Comparison of ENCODE assay signal across 37 cellular contexts in the genomic region with DNA sequence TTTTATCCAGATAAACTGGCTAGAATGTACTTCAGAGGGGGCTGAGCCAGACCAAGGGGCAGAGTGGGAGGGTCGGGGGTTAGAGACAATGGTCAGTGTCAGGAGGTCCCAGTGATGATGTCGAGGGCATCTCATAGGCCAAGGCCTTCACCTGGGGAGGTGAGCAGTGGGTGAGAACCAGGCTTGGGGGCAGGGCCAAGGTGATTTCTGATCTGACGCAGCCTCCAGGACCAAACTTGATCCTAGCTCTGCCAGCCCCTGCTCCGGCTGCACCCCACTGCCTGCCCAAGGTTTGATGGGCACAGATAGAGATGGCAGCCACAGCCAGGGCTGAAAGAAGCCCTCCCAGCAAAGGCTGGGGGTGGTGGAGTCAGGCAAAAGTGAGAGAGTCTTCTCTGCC.
"Had no signal": no experiment of that assay in that cellular context is flagged by ENCODE, and none has a peak within 500 bp of the region (broad histone marks: within the 10 kb centered on the region; RNA-seq: fewer than 3 reads in every experiment).

No MANE protein-coding gene starts in this region.

- H3K9me3 ChIP-seq: adrenal gland, body of pancreas, breast epithelium had no signal

- H3K9me3 Mint-ChIP-seq: activated B cell treated with CpG ODN at 0.5 μM for 24 hours; activated CD4-positive, alpha-beta memory T cell treated with anti-CD3 and anti-CD28 coated beads for 36 hours; activated CD4-positive, alpha-beta T cell treated with anti-CD3 and anti-CD28 coated beads, Interleukin-2, amount 10 ng/mL, durations not matched to agents 24 days and 14 days; activated CD8-positive, alpha-beta T cell treated with anti-CD3 and anti-CD28 coated beads for 36 hours; activated naive CD4-positive, alpha-beta T cell treated with anti-CD3 and anti-CD28 coated beads for 36 hours; activated naive CD4-positive, alpha-beta T cell treated with anti-CD3 and anti-CD28 coated beads, Interleukin-2, amount 50 U/mL, for 72 hours; activated naive CD8-positive, alpha-beta T cell treated with anti-CD3 and anti-CD28 coated beads, Interleukin-2, amount 10 ng/mL, durations not matched to agents 7 days and 5 days; activated T-cell treated with anti-CD3 and anti-CD28 coated beads, Interleukin-2, amount 50 U/mL, for 4 hours; activated T-cell treated with anti-CD3 and anti-CD28 coated beads, Interleukin-2, amount 50 U/mL, for 72 hours; activated T-helper 1 cell treated with anti-CD3 and anti-CD28 coated beads, Interleukin-12 subunit alpha, Interleukin-12 subunit beta, Interleukin-2, Interleukin-4 antibody, amounts not matched to agents 30 ng/mL and 10 ng/mL and 1 ng/mL, durations not matched to agents 14 hours and 24 hours and 36 hours; activated T-helper 17 cell treated with anti-CD3 and anti-CD28 coated beads, Interleukin-2, amount 50 U/mL, for 72 hours; T-helper 1 cell treated with Interleukin-12 subunit alpha and Interleukin-12 subunit beta and Interleukin-4 antibody, amounts not matched to agents 30 μg/mL and 1 μg/mL, for 36 hours; T-helper 2 cell treated with Interferon-gamma antibody and Interleukin-4, amounts not matched to agents 5 μg/mL and 100 μg/mL, for 36 hours had no signal

- ATAC-seq: activated CD8-positive, alpha-beta T cell treated with anti-CD3 and anti-CD28 coated beads for 36 hours; activated naive CD4-positive, alpha-beta T cell treated with anti-CD3 and anti-CD28 coated beads, Interleukin-2, amount 50 U/mL, for 72 hours; activated T-cell treated with anti-CD3 and anti-CD28 coated beads, Interleukin-2, amount 50 U/mL, for 4 hours; activated T-cell treated with anti-CD3 and anti-CD28 coated beads, Interleukin-2, amount 50 U/mL, for 72 hours; activated T-helper 17 cell treated with anti-CD3 and anti-CD28 coated beads, Interleukin-2, amount 50 U/mL, for 72 hours; body of pancreas had no signal

- H3K27me3 Mint-ChIP-seq: activated B cell treated with CpG ODN at 0.5 μM for 24 hours; activated CD4-positive, alpha-beta memory T cell treated with anti-CD3 and anti-CD28 coated beads for 36 hours; activated CD4-positive, alpha-beta T cell treated with anti-CD3 and anti-CD28 coated beads, Interleukin-2, amount 10 ng/mL, durations not matched to agents 24 days and 14 days; activated CD8-positive, alpha-beta T cell treated with anti-CD3 and anti-CD28 coated beads for 36 hours; activated naive CD8-positive, alpha-beta T cell treated with anti-CD3 and anti-CD28 coated beads, Interleukin-2, amount 10 ng/mL, durations not matched to agents 7 days and 5 days; activated T-helper 17 cell treated with anti-CD3 and anti-CD28 coated beads, Interleukin-2, amount 50 U/mL, for 72 hours had no signal

- H3K36me3 ChIP-seq: adrenal gland, breast epithelium had no signal

- DNase-seq: activated B cell treated with CpG ODN at 0.5 μM for 24 hours; activated CD4-positive, alpha-beta memory T cell treated with anti-CD3 and anti-CD28 coated beads for 36 hours; activated CD4-positive, alpha-beta T cell treated with anti-CD3 and anti-CD28 coated beads for 4 hours; activated CD4-positive, alpha-beta T cell treated with anti-CD3 and anti-CD28 coated beads, Interleukin-2, amount 10 ng/mL, durations not matched to agents 24 days and 14 days; activated CD4-positive, alpha-beta T cell treated with anti-CD3 and anti-CD28 coated beads, Interleukin-2, amount 50 U/mL, for 1 hour; activated CD4-positive, alpha-beta T cell treated with anti-CD3 and anti-CD28 coated beads, Interleukin-2, amount 50 U/mL, for 4 hours; activated CD4-positive, CD25-positive, alpha-beta regulatory T cell treated with anti-CD3 and anti-CD28 coated beads, Interleukin-2, amount 50 U/mL, for 72 hours; activated CD8-positive, alpha-beta memory T cell treated with anti-CD3 and anti-CD28 coated beads, Interleukin-2, amount 50 U/mL, for 4 hours; activated CD8-positive, alpha-beta T cell treated with anti-CD3 and anti-CD28 coated beads for 36 hours; activated effector memory CD4-positive, alpha-beta T cell treated with anti-CD3 and anti-CD28 coated beads, Interleukin-2, amount 50 U/mL, for 16 hours; activated gamma-delta T cell treated with Interleukin-2 at 50 U/mL for 16 hours; activated naive CD4-positive, alpha-beta T cell; activated naive CD4-positive, alpha-beta T cell treated with anti-CD3 and anti-CD28 coated beads for 36 hours; activated naive CD4-positive, alpha-beta T cell treated with anti-CD3 and anti-CD28 coated beads, Interleukin-2, amount 50 U/mL, for 16 hours; activated naive CD8-positive, alpha-beta T cell treated with anti-CD3 and anti-CD28 coated beads, Interleukin-2, amount 10 ng/mL, durations not matched to agents 7 days and 5 days; activated T-cell treated with anti-CD3 and anti-CD28 coated beads for 4 hours; activated T-cell treated with anti-CD3 and anti-CD28 coated beads, Interleukin-2, amount 50 U/mL, for 1 hour; activated T-cell treated with anti-CD3 and anti-CD28 coated beads, Interleukin-2, amount 50 U/mL, for 4 hours; activated T-cell treated with anti-CD3 and anti-CD28 coated beads, Interleukin-2, amount 50 U/mL, for 72 hours; adrenal gland; amniotic stem cell; body of pancreas; brain microvascular endothelial cell; central memory CD4-positive, alpha-beta T cell; SW 1271; T-helper 1 cell; T-helper 2 cell; T-helper 9 cell had no signal

- H3K4me1 Mint-ChIP-seq: activated B cell treated with CpG ODN at 0.5 μM for 24 hours had no signal

- H3K27ac Mint-ChIP-seq: activated B cell treated with CpG ODN at 0.5 μM for 24 hours; activated CD4-positive, alpha-beta memory T cell treated with anti-CD3 and anti-CD28 coated beads for 36 hours; activated CD4-positive, alpha-beta T cell treated with anti-CD3 and anti-CD28 coated beads, Interleukin-2, amount 10 ng/mL, durations not matched to agents 24 days and 14 days; activated CD8-positive, alpha-beta T cell treated with anti-CD3 and anti-CD28 coated beads for 36 hours; activated naive CD4-positive, alpha-beta T cell treated with anti-CD3 and anti-CD28 coated beads for 36 hours; activated naive CD4-positive, alpha-beta T cell treated with anti-CD3 and anti-CD28 coated beads, Interleukin-2, amount 50 U/mL, for 72 hours; activated naive CD8-positive, alpha-beta T cell treated with anti-CD3 and anti-CD28 coated beads, Interleukin-2, amount 10 ng/mL, durations not matched to agents 7 days and 5 days; activated T-cell treated with anti-CD3 and anti-CD28 coated beads, Interleukin-2, amount 50 U/mL, for 72 hours; activated T-helper 1 cell treated with anti-CD3 and anti-CD28 coated beads, Interleukin-12 subunit alpha, Interleukin-12 subunit beta, Interleukin-2, Interleukin-4 antibody, amounts not matched to agents 30 ng/mL and 10 ng/mL and 1 ng/mL, durations not matched to agents 14 hours and 24 hours and 36 hours; activated T-helper 17 cell treated with anti-CD3 and anti-CD28 coated beads, Interleukin-2, amount 50 U/mL, for 72 hours; T-helper 1 cell treated with Interleukin-12 subunit alpha and Interleukin-12 subunit beta and Interleukin-4 antibody, amounts not matched to agents 30 μg/mL and 1 μg/mL, for 36 hours; T-helper 2 cell treated with Interferon-gamma antibody and Interleukin-4, amounts not matched to agents 5 μg/mL and 100 μg/mL, for 36 hours had no signal

- H3K27me3 ChIP-seq: adrenal gland, body of pancreas, brain microvascular endothelial cell, breast epithelium had no signal

- H3K4me3 ChIP-seq: adrenal gland, body of pancreas, breast epithelium had no signal

- H3K4me1 ChIP-seq: adrenal gland, breast epithelium had no signal

- H3K27ac ChIP-seq: adrenal gland, body of pancreas, brain microvascular endothelial cell, breast epithelium, VCaP had no signal

- FAIRE-seq: astrocyte, TTC549 had no signal

- H3K4me3 Mint-ChIP-seq: activated B cell treated with CpG ODN at 0.5 μM for 24 hours; activated CD4-positive, alpha-beta memory T cell treated with anti-CD3 and anti-CD28 coated beads for 36 hours; activated CD4-positive, alpha-beta T cell treated with anti-CD3 and anti-CD28 coated beads, Interleukin-2, amount 10 ng/mL, durations not matched to agents 24 days and 14 days; activated CD8-positive, alpha-beta T cell treated with anti-CD3 and anti-CD28 coated beads for 36 hours; activated naive CD4-positive, alpha-beta T cell treated with anti-CD3 and anti-CD28 coated beads for 36 hours; activated naive CD8-positive, alpha-beta T cell treated with anti-CD3 and anti-CD28 coated beads, Interleukin-2, amount 10 ng/mL, durations not matched to agents 7 days and 5 days; activated T-cell treated with anti-CD3 and anti-CD28 coated beads, Interleukin-2, amount 50 U/mL, for 4 hours; activated T-cell treated with anti-CD3 and anti-CD28 coated beads, Interleukin-2, amount 50 U/mL, for 72 hours; activated T-helper 1 cell treated with anti-CD3 and anti-CD28 coated beads, Interleukin-12 subunit alpha, Interleukin-12 subunit beta, Interleukin-2, Interleukin-4 antibody, amounts not matched to agents 30 ng/mL and 10 ng/mL and 1 ng/mL, durations not matched to agents 14 hours and 24 hours and 36 hours; activated T-helper 17 cell treated with anti-CD3 and anti-CD28 coated beads, Interleukin-2, amount 50 U/mL, for 72 hours; T-helper 1 cell treated with Interleukin-12 subunit alpha and Interleukin-12 subunit beta and Interleukin-4 antibody, amounts not matched to agents 30 μg/mL and 1 μg/mL, for 36 hours; T-helper 2 cell treated with Interferon-gamma antibody and Interleukin-4, amounts not matched to agents 5 μg/mL and 100 μg/mL, for 36 hours had no signal
